Comparison of ENCODE assay signal across 17 cellular contexts in the genomic region with DNA sequence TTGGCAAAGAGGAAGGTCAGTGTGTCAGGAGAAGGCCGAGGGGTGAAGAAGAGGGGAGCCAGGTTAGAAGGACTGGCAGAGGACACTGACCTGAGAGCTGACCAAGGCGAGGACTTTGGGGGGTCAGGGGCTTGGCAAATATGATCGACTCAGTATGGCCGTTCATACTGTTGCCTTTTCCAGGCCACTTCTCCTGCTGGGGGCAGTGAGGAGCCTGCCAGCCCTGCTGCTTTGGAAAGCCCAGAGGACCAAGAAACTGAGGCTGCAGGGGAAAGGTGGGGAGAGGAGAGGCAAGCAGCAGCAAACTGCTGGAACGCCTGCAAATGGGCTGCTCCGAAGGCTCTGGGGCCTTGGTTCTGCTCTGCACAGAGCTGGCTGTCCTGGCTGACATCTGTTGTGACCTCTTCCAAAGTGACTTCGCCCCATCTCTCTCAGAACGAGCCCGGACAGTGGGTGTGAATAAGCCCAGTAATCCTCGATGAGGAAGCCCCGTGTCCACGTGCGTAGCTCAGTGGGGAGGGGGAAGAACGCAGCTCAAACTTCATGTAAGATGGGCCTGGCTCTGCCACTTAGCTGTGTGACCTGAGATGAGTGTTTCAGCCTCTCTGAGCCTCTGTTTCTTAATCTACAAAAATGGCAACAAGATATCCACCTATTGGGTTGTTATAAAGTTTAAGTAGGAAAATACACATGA.
"Had no signal": no experiment of that assay in that cellular context is flagged by ENCODE, and none has a peak within 500 bp of the region (broad histone marks: within the 10 kb centered on the region; RNA-seq: fewer than 3 reads in every experiment).

No MANE protein-coding gene starts in this region.

- H2AFZ ChIP-seq: hepatocyte had no signal

- DNase-seq: foreskin melanocyte; head of caudate nucleus; kidney glomerular epithelial cell; mammary epithelial cell; naive thymus-derived CD4-positive, alpha-beta T cell; nephron progenitor cell; nucleus accumbens; ovary; stimulated activated CD4-positive, alpha-beta T cell treated with anti-CD3 and anti-CD28 coated beads, Interleukin-2, amount 100 ng/mL, for 48 hours; stimulated activated naive CD4-positive, alpha-beta T cell treated with Interleukin-2 at 50 U/mL for 16 hours; thyroid gland had no signal

- H3K36me3 ChIP-seq: ovary, thyroid gland had no signal

- H3K9me3 ChIP-seq: ovary, thyroid gland had no signal

- FAIRE-seq: endothelial cell of umbilical vein, urothelium cell line had no signal

- H3K27ac ChIP-seq: hepatocyte, ovary, thyroid gland had no signal

- H3K4me1 ChIP-seq: thyroid gland had no signal

- ATAC-seq: naive thymus-derived CD4-positive, alpha-beta T cell; right cardiac atrium had no signal

- H3K9me3 Mint-ChIP-seq: nephron progenitor cell, type B pancreatic cell had no signal

- H3K4me2 ChIP-seq: hepatocyte, smooth muscle cell had no signal

- H3K27me3 ChIP-seq: hepatocyte, ovary, thyroid gland had no signal

- H3K27ac Mint-ChIP-seq: naive thymus-derived CD4-positive, alpha-beta T cell; type B pancreatic cell had no signal

- H3K79me2 ChIP-seq: hepatocyte had no signal

- H3K4me1 Mint-ChIP-seq: naive thymus-derived CD4-positive, alpha-beta T cell had no signal

- H3K4me3 Mint-ChIP-seq: naive thymus-derived CD4-positive, alpha-beta T cell; nephron progenitor cell; type B pancreatic cell had no signal

- H3K36me3 Mint-ChIP-seq: naive thymus-derived CD4-positive, alpha-beta T cell; type B pancreatic cell had no signal

- H3K4me3 ChIP-seq: hepatocyte, ovary, smooth muscle cell, thyroid gland had no signal
